ENCODE assay signal across 16 cellular contexts in genomic region chr1:225462429-225462713, GRCh38. TPM values are rescaled to one million over a fixed set of nuclear protein-coding genes. Genes with fewer than 3 reads are reported as not detected.
DNase-seq lines count a peak whose midpoint lies in the region; ATAC-seq and TF ChIP-seq lines count a peak whose summit lies in the region.
"Had no signal": no experiment of that assay in that cellular context is flagged by ENCODE, and none has a peak within 500 bp of the region (broad histone marks: within the 10 kb centered on the region; RNA-seq: fewer than 3 reads in every experiment).

No MANE protein-coding gene starts in this region.

- no peak overlapping the region for H3K9ac ChIP-seq in smooth muscle cell (ENCODE audit: low read depth)
- H3K9ac ChIP-seq: KMS-11 had no signal

- H3K9me3 ChIP-seq in HEK293 (ENCODE audit: control insufficient read depth, insufficient read depth, low read depth, low read length) = no peaks in the 10 kb centered on the region
- H3K9me3 ChIP-seq in smooth muscle cell (replicated peaks; ENCODE audit: low read depth) = no peaks in the 10 kb centered on the region
- H3K9me3 ChIP-seq: breast epithelium, neutrophil had no signal

- H3K36me3 ChIP-seq in HEK293 (ENCODE audit: control insufficient read depth in 2 of 2, insufficient read depth in 1 of 2, low read length in 2 of 2) (no peaks in the 10 kb centered on the region), smooth muscle cell (ENCODE audit: low read depth) (no peaks in the 10 kb centered on the region)
- H3K36me3 ChIP-seq: breast epithelium, neutrophil had no signal

- H3K4me2 ChIP-seq in smooth muscle cell = no peak overlapping the region
- H3K4me2 ChIP-seq: KMS-11 had no signal

- H3K4me3 ChIP-seq in HEK293 (ENCODE audit: low read depth, low read length) (no peak overlapping the region), smooth muscle cell (no peak overlapping the region)
- H3K4me3 ChIP-seq: breast epithelium, SK-N-MC had no signal

- H3K27me3 Mint-ChIP-seq in T-helper 2 cell treated with Interferon-gamma antibody and Interleukin-4, amounts not matched to agents 5 μg/mL and 100 μg/mL, for 36 hours (ENCODE audit: low read depth) = no peaks in the 10 kb centered on the region
- no peaks in the 10 kb centered on the region for H3K27me3 Mint-ChIP-seq in dendritic cell treated with granulocyte-macrophage colony-stimulating factor and Interleukin-4, amounts not matched to agents 40 ng/mL and 50 ng/mL, for 4 days
- no peaks in the 10 kb centered on the region for H3K27me3 Mint-ChIP-seq in stimulated activated memory B cell treated with anti-CD40 and anti-IgM and Interleukin-4, amounts not matched to agents 10 μg/mL and 1 μg/mL and 100 μg/mL, for 72 hours
- H3K27me3 Mint-ChIP-seq: stimulated activated naive CD8-positive, alpha-beta T cell treated with anti-CD3 and anti-CD28 coated beads, Interleukin-15, Interleukin-2, amounts not matched to agents 100 ng/mL and 50 ng/mL, for 24 hours had no signal

- no peaks in the 10 kb centered on the region for H3K9me3 Mint-ChIP-seq in T-helper 2 cell treated with Interferon-gamma antibody and Interleukin-4, amounts not matched to agents 5 μg/mL and 100 μg/mL, for 36 hours
- no peaks in the 10 kb centered on the region for H3K9me3 Mint-ChIP-seq in dendritic cell treated with granulocyte-macrophage colony-stimulating factor and Interleukin-4, amounts not matched to agents 40 ng/mL and 50 ng/mL, for 4 days
- no peaks in the 10 kb centered on the region for H3K9me3 Mint-ChIP-seq in stimulated activated memory B cell treated with anti-CD40 and anti-IgM and Interleukin-4, amounts not matched to agents 10 μg/mL and 1 μg/mL and 100 μg/mL, for 72 hours
- H3K9me3 Mint-ChIP-seq: stimulated activated naive CD8-positive, alpha-beta T cell treated with anti-CD3 and anti-CD28 coated beads, Interleukin-15, Interleukin-2, amounts not matched to agents 100 ng/mL and 50 ng/mL, for 24 hours had no signal

- intact Hi-C loops in dendritic cell treated with granulocyte-macrophage colony-stimulating factor and Interleukin-4, amounts not matched to agents 40 ng/mL and 50 ng/mL, for 4 days (cut with micrococcal nuclease) = no loop called here

- CTCF ChIA-PET in HEK293 (lab: Yijun Ruan, JAX) = interaction anchor here (0.6 to 7.1 kb wide), 3 partner anchors 12 to 529 kb away, joined by 3 to 54 read pairs (median 4); no protein-coding TSS in a partner anchor

- no peaks in the 10 kb centered on the region for H3K27me3 ChIP-seq in smooth muscle cell (ENCODE audit: low read depth)
- H3K27me3 ChIP-seq: breast epithelium, neutrophil had no signal

- 88% methylated on average over 5 of the region's 5 CpGs for WGBS in smooth muscle cell (ENCODE audit: low lambda C conversion rate)

- no peaks in the 10 kb centered on the region for H3K79me2 ChIP-seq in smooth muscle cell (ENCODE audit: low read depth)

- ATAC-seq in stimulated activated memory B cell treated with anti-CD40 and anti-IgM and Interleukin-4, amounts not matched to agents 10 μg/mL and 1 μg/mL and 100 μg/mL, for 72 hours = no peak

- H3K36me3 Mint-ChIP-seq in T-helper 2 cell treated with Interferon-gamma antibody and Interleukin-4, amounts not matched to agents 5 μg/mL and 100 μg/mL, for 36 hours (ENCODE audit: low read depth) = no peaks in the 10 kb centered on the region
- H3K36me3 Mint-ChIP-seq in dendritic cell treated with granulocyte-macrophage colony-stimulating factor and Interleukin-4, amounts not matched to agents 40 ng/mL and 50 ng/mL, for 4 days (ENCODE audit: low read depth) = no peaks in the 10 kb centered on the region
- no peaks in the 10 kb centered on the region for H3K36me3 Mint-ChIP-seq in stimulated activated memory B cell treated with anti-CD40 and anti-IgM and Interleukin-4, amounts not matched to agents 10 μg/mL and 1 μg/mL and 100 μg/mL, for 72 hours

- H4K20me1 ChIP-seq in smooth muscle cell (ENCODE audit: low read depth) = no peaks in the 10 kb centered on the region

- peak overlapping the region; percentile 68 for H3K27ac Mint-ChIP-seq in T-helper 2 cell treated with Interferon-gamma antibody and Interleukin-4, amounts not matched to agents 5 μg/mL and 100 μg/mL, for 36 hours
- H3K27ac Mint-ChIP-seq in dendritic cell treated with granulocyte-macrophage colony-stimulating factor and Interleukin-4, amounts not matched to agents 40 ng/mL and 50 ng/mL, for 4 days = peak overlapping the region; percentile 62
- peak overlapping the region; percentile 67 for H3K27ac Mint-ChIP-seq in stimulated activated memory B cell treated with anti-CD40 and anti-IgM and Interleukin-4, amounts not matched to agents 10 μg/mL and 1 μg/mL and 100 μg/mL, for 72 hours

- H3F3A ChIP-seq in smooth muscle cell (ENCODE audit: low read depth) = peaks cover 7% of the 10 kb centered on the region

- H3K4me1 ChIP-seq in HEK293 (ENCODE audit: control insufficient read depth, insufficient read depth, low read length) = peaks cover 28% of the 10 kb centered on the region
- H3K4me1 ChIP-seq in smooth muscle cell (ENCODE audit: low read depth) = peaks cover 12% of the 10 kb centered on the region
- H3K4me1 ChIP-seq: breast epithelium had no signal

- peaks cover 52% of the 10 kb centered on the region for H3K4me1 Mint-ChIP-seq in T-helper 2 cell treated with Interferon-gamma antibody and Interleukin-4, amounts not matched to agents 5 μg/mL and 100 μg/mL, for 36 hours (ENCODE audit: low read depth)
- H3K4me1 Mint-ChIP-seq in dendritic cell treated with granulocyte-macrophage colony-stimulating factor and Interleukin-4, amounts not matched to agents 40 ng/mL and 50 ng/mL, for 4 days (ENCODE audit: low read depth) = peaks cover 78% of the 10 kb centered on the region
- H3K4me1 Mint-ChIP-seq in stimulated activated memory B cell treated with anti-CD40 and anti-IgM and Interleukin-4, amounts not matched to agents 10 μg/mL and 1 μg/mL and 100 μg/mL, for 72 hours = peaks cover 46% of the 10 kb centered on the region

- no peak for DNase-seq in T-helper 2 cell treated with Interferon-gamma antibody and Interleukin-4, amounts not matched to agents 5 μg/mL and 100 μg/mL, for 36 hours (ENCODE audit: low spot score)
- DNase-seq in T-helper 2 cell (no peak), glomerular visceral epithelial cell (ENCODE audit: extremely low spot score) (no peak), A172 (ENCODE audit: low spot score) (no peak), smooth muscle cell (lab: John Stamatoyannopoulos, UW; ENCODE audit: unreplicated experiment) (no peak)
- DNase-seq: activated naive CD4-positive, alpha-beta T cell; effector CD4-positive, alpha-beta T cell; NCI-H187 treated with DMSO at 0.1 percent for 48 hours had no signal

- TF ChIP-seq CTCF in HEK293 (tag by site-specific recombination; IDR thresholded peaks at IDR 0.05) (no peak), smooth muscle cell (IDR thresholded peaks at IDR 0.05; ENCODE audit: borderline replicate concordance, insufficient read depth, poor library complexity, severe bottlenecking) (no peak)

- H3K27ac ChIP-seq in HEK293 (ENCODE audit: extremely low read depth, low read depth, low read length) = no peak overlapping the region; the same call in 1 of the 2 replicates
- no peak overlapping the region for H3K27ac ChIP-seq in smooth muscle cell (ENCODE audit: low read depth)
- H3K27ac ChIP-seq: breast epithelium, KMS-11, neutrophil, SK-N-MC had no signal

- POLR2A ChIA-PET in HEK293 (lab: Yijun Ruan, JAX) = interaction anchor here (1.2 kb wide), 1 partner anchor 22 kb away, joined by 3 read pairs; no protein-coding TSS in a partner anchor

- H2AFZ ChIP-seq in smooth muscle cell (ENCODE audit: low read depth) = no peak overlapping the region

- no peak overlapping the region for H3K4me3 Mint-ChIP-seq in T-helper 2 cell treated with Interferon-gamma antibody and Interleukin-4, amounts not matched to agents 5 μg/mL and 100 μg/mL, for 36 hours
- H3K4me3 Mint-ChIP-seq in dendritic cell treated with granulocyte-macrophage colony-stimulating factor and Interleukin-4, amounts not matched to agents 40 ng/mL and 50 ng/mL, for 4 days = no peak overlapping the region
- H3K4me3 Mint-ChIP-seq in stimulated activated memory B cell treated with anti-CD40 and anti-IgM and Interleukin-4, amounts not matched to agents 10 μg/mL and 1 μg/mL and 100 μg/mL, for 72 hours = no peak overlapping the region
- H3K4me3 Mint-ChIP-seq: stimulated activated naive CD8-positive, alpha-beta T cell treated with anti-CD3 and anti-CD28 coated beads, Interleukin-15, Interleukin-2, amounts not matched to agents 100 ng/mL and 50 ng/mL, for 24 hours had no signal

TF ChIP-seq in HEK293, 187 proteins besides CTCF, POLR2A, EP300 and RAD21 (continues in another document):
- no peak for TF ChIP-seq KLF17 (tag by site-specific recombination; IDR thresholded peaks at IDR 0.05)

RNA-seq across cellular contexts. Expression of gene LBR, which starts 34.5 kb away (rescaled TPM):
- total RNA-seq in A172 (2014; rRNA removed; shearing (Covaris generic)) = 71.0 and 72.5 TPM in 2 replicates
- total RNA-seq in smooth muscle cell = 33.4 and 43.6 TPM in 2 replicates
- 16.6 and 24.8 TPM in 2 replicates for polyA plus RNA-seq in smooth muscle cell
